ENCODE assay signal across 8 cellular contexts in the genomic region with DNA sequence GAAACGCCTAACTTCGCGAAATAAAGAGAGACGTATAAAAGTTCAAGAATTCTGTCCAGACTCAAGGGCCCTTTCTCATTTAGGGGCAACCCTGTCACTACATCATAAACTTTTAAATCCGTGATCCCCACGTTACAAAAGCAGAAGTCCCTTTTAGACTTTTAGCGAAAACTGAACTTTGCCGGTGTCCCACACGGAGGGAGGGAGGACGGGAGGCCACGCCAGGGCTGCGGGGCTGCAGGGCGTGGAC. TPM values are rescaled to one million over a fixed set of nuclear protein-coding genes. Genes with fewer than 3 reads are reported as not detected.
DNase-seq lines count a peak whose midpoint lies in the region; ATAC-seq, FAIRE-seq and TF ChIP-seq lines count a peak whose summit lies in the region.

No MANE protein-coding gene starts in this region.

- POLR2A ChIA-PET in CD8-positive, alpha-beta memory T cell (lab: Charles Lee): interaction anchor here (1.1 kb wide), 1 partner anchor 59 kb away, joined by 3 read pairs; no protein-coding TSS in a partner anchor
- POLR2A ChIA-PET in HepG2 (lab: Yijun Ruan, JAX): no interaction called here

- H3K79me2 ChIP-seq in HepG2 (ENCODE audit: insufficient read depth, low read length): no peaks in the 10 kb centered on the region

- CTCF ChIA-PET in CD8-positive, alpha-beta memory T cell (lab: Charles Lee): interaction anchor here (0.7 to 8.6 kb wide), 9 partner anchors 10 to 1167 kb away, joined by 3 to 79 read pairs (median 5); no protein-coding TSS in a partner anchor
- CTCF ChIA-PET in HepG2 (lab: Yijun Ruan, JAX; ENCODE audit: low intra/inter-chr PET ratio, low total read pairs): interaction anchor here (2.1 kb wide), 1 partner anchor 59 kb away, joined by 11 read pairs; no protein-coding TSS in a partner anchor

- peak in 2 of 5 donors; percentile 9 to 14 for DNase-seq in CD8-positive, alpha-beta memory T cell
- DNase-seq in HepG2 (ENCODE audit: low spot score) (no peak), upper lobe of right lung (no peak), UCSD-AML1 (lab: John Stamatoyannopoulos, UW; ENCODE audit: unreplicated experiment) (no peak), HCEC 1CT (no peak)
- DNase-seq in activated effector memory CD4-positive, alpha-beta T cell treated with anti-CD3 and anti-CD28 coated beads, Interleukin-2, amount 50 U/mL, for 16 hours: no peak

- H3K27me3 ChIP-seq in CD8-positive, alpha-beta memory T cell (ENCODE audit: insufficient read depth, low read length, poor library complexity, severe bottlenecking): no peaks in the 10 kb centered on the region
- no peaks in the 10 kb centered on the region for H3K27me3 ChIP-seq in HepG2 (ENCODE audit: control insufficient read depth in 1 of 2, insufficient read depth in 2 of 2, low read length in 2 of 2)
- H3K27me3 ChIP-seq in upper lobe of right lung: peaks cover 10% of the 10 kb centered on the region

- peaks cover 0 to 24% (median 0%) of the 10 kb centered on the region in 3 donors for H3K36me3 Mint-ChIP-seq in CD8-positive, alpha-beta memory T cell
- no peaks in the 10 kb centered on the region for H3K36me3 Mint-ChIP-seq in activated T-helper 17 cell treated with anti-CD3 and anti-CD28 coated beads, Interleukin-2, amount 50 U/mL, for 72 hours (ENCODE audit: low read depth)

- TF ChIP-seq EP300 in HepG2 (IDR thresholded peaks at IDR 0.05; ENCODE audit: low read depth in 2 of 2, low read length in 2 of 2): no peak
- no peak for TF ChIP-seq EP300 in HepG2 (CRISPR knock-in tag; IDR thresholded peaks at IDR 0.05; ENCODE audit: borderline replicate concordance)

- TF ChIP-seq CTCF in HepG2 (CRISPR knock-in tag; IDR thresholded peaks at IDR 0.05) (no peak), upper lobe of right lung (IDR thresholded peaks at IDR 0.05) (no peak)

- H3K27ac Mint-ChIP-seq in CD8-positive, alpha-beta memory T cell: peak overlapping the region in 7 of 8 donors; percentile 9 to 97 (median 82)
- H3K27ac Mint-ChIP-seq in activated T-helper 17 cell treated with anti-CD3 and anti-CD28 coated beads, Interleukin-2, amount 50 U/mL, for 72 hours: peak overlapping the region; percentile 58

- ATAC-seq in HG02884 (IDR thresholded peaks at IDR 0.05; ENCODE audit: unreplicated experiment): peak; percentile 15
- ATAC-seq in activated T-helper 17 cell treated with anti-CD3 and anti-CD28 coated beads, Interleukin-2, amount 50 U/mL, for 72 hours (replicated peaks): no peak
- ATAC-seq in HepG2: no peak
- no peak for ATAC-seq in upper lobe of right lung

- peak overlapping the region; percentile 80 to 98 (median 91) for H3K4me3 Mint-ChIP-seq in CD8-positive, alpha-beta memory T cell
- peak overlapping the region; percentile 83 for H3K4me3 Mint-ChIP-seq in activated T-helper 17 cell treated with anti-CD3 and anti-CD28 coated beads, Interleukin-2, amount 50 U/mL, for 72 hours

- in situ Hi-C loops in HepG2 (cut with HindIII; ENCODE audit: extremely low pct_ligation_motif_present, low pct_unique_long_range_greater_than_20kb): loop anchor here (5.0 kb wide), 1 partner anchor 62 kb away; no protein-coding TSS in a partner anchor

- H3K27ac ChIP-seq in CD8-positive, alpha-beta memory T cell (ENCODE audit: low read depth, low read length): peak overlapping the region; percentile 65
- H3K27ac ChIP-seq in HepG2 (ENCODE audit: extremely low read length, insufficient read depth, low read length) (no peak overlapping the region), upper lobe of right lung (peak overlapping the region; percentile 85)

- H3K27me3 Mint-ChIP-seq in CD8-positive, alpha-beta memory T cell: no peaks in the 10 kb centered on the region
- peaks cover 25% of the 10 kb centered on the region for H3K27me3 Mint-ChIP-seq in activated T-helper 17 cell treated with anti-CD3 and anti-CD28 coated beads, Interleukin-2, amount 50 U/mL, for 72 hours

- H3K4me1 Mint-ChIP-seq in CD8-positive, alpha-beta memory T cell: peaks cover 47 to 60% (median 58%) of the 10 kb centered on the region in 3 donors
- H3K4me1 Mint-ChIP-seq in activated T-helper 17 cell treated with anti-CD3 and anti-CD28 coated beads, Interleukin-2, amount 50 U/mL, for 72 hours: peaks cover 18% of the 10 kb centered on the region

- peak overlapping the region; percentile 97 for H3K4me2 ChIP-seq in HepG2 (ENCODE audit: low read depth, low read length)

- no peaks in the 10 kb centered on the region for H3K9me3 Mint-ChIP-seq in CD8-positive, alpha-beta memory T cell
- H3K9me3 Mint-ChIP-seq in activated T-helper 17 cell treated with anti-CD3 and anti-CD28 coated beads, Interleukin-2, amount 50 U/mL, for 72 hours: no peaks in the 10 kb centered on the region

- 0% methylated on average over 6 of the region's 13 CpGs for WGBS in HepG2 (ENCODE audit: low lambda C conversion rate)

- no peak for TF ChIP-seq RAD21 in HepG2 (CRISPR knock-in tag; IDR thresholded peaks at IDR 0.05)

- no TSS peak for BruUV-seq in HepG2 (replicated peaks; lab: Mats Ljungman, UMichigan)

- peaks cover 14% of the 10 kb centered on the region for H3K4me1 ChIP-seq in CD8-positive, alpha-beta memory T cell (ENCODE audit: insufficient read depth, low read length)
- H3K4me1 ChIP-seq in HepG2 (ENCODE audit: insufficient read depth, low read length) (peaks cover 27% of the 10 kb centered on the region), upper lobe of right lung (peaks cover 12% of the 10 kb centered on the region)

- no peaks in the 10 kb centered on the region for H3K36me3 ChIP-seq in CD8-positive, alpha-beta memory T cell (ENCODE audit: insufficient read depth, low read length)
- H3K36me3 ChIP-seq in HepG2 (replicated peaks in 1 of 2; ENCODE audit: control insufficient read depth in 1 of 2, insufficient read depth in 2 of 2, low read length in 2 of 2) (no peaks in the 10 kb centered on the region), upper lobe of right lung (no peaks in the 10 kb centered on the region)

- intact Hi-C loops in HepG2 (cut with micrococcal nuclease; ENCODE audit: unreplicated experiment): loop anchor here (5.0 kb wide), 1 partner anchor 37 kb away; no protein-coding TSS in a partner anchor
- intact Hi-C loops in upper lobe of right lung (cut with DNase I): no loop called here

- no peak for TF ChIP-seq POLR2A in HepG2 (IDR thresholded peaks at IDR 0.05; ENCODE audit: insufficient read depth in 1 of 2, low read depth in 2 of 2, low read length in 2 of 2)

- peak overlapping the region; percentile 73 for H3K4me3 ChIP-seq in CD8-positive, alpha-beta memory T cell (ENCODE audit: low read length)
- H3K4me3 ChIP-seq in HepG2 (replicated peaks in 1 of 3; ENCODE audit: insufficient read depth in 1 of 3, low read depth in 2 of 3, low read length in 3 of 3) (peak overlapping the region; percentile 84 to 86 (median 86)), upper lobe of right lung (peak overlapping the region; percentile 59)

- H3K9me3 ChIP-seq in CD8-positive, alpha-beta memory T cell (ENCODE audit: low read length): no peaks in the 10 kb centered on the region
- no peaks in the 10 kb centered on the region for H3K9me3 ChIP-seq in HepG2 (ENCODE audit: low read length)
- no peaks in the 10 kb centered on the region for H3K9me3 ChIP-seq in upper lobe of right lung

- H2AFZ ChIP-seq in HepG2 (ENCODE audit: low read length): no peak overlapping the region

- H4K20me1 ChIP-seq in HepG2 (ENCODE audit: insufficient read depth, low read length): no peaks in the 10 kb centered on the region

- H3K9ac ChIP-seq in HepG2 (ENCODE audit: insufficient read depth, low read depth, low read length): peak overlapping the region; percentile 48; the same call in 1 of the 2 replicates

- FAIRE-seq in HepG2 (lab: Jason Lieb, UNC): no peak

TF ChIP-seq in HepG2, 621 proteins besides CTCF, POLR2A, EP300 and RAD21 (continues in another document):
- no peak for TF ChIP-seq SIX4 (CRISPR knock-in tag; IDR thresholded peaks at IDR 0.05)
- TF ChIP-seq, protein P1, sequence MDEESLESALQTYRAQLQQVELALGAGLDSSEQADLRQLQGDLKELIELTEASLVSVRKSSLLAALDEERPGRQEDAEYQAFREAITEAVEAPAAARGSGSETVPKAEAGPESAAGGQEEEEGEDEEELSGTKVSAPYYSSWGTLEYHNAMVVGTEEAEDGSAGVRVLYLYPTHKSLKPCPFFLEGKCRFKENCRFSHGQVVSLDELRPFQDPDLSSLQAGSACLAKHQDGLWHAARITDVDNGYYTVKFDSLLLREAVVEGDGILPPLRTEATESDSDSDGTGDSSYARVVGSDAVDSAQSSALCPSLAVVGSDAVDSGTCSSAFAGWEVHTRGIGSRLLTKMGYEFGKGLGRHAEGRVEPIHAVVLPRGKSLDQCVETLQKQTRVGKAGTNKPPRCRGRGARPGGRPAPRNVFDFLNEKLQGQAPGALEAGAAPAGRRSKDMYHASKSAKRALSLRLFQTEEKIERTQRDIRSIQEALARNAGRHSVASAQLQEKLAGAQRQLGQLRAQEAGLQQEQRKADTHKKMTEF (CRISPR knock-in tag; IDR thresholded peaks at IDR 0.05): no peak

RNA-seq across cellular contexts. Expression of a gene that starts 0.5 kb away (rescaled TPM):
- 10 to 100 TPM; 26.6 to 27.4 TPM for total RNA-seq in CD8-positive, alpha-beta memory T cell
- polyA plus RNA-seq in CD8-positive, alpha-beta memory T cell: 46.5 TPM
- 10 to 100 TPM in 1 of 2 donors, 1 to 10 TPM in 1; 9.4 to 33.4 TPM for total RNA-seq in activated T-helper 17 cell treated with anti-CD3 and anti-CD28 coated beads, Interleukin-2, amount 50 U/mL, for 72 hours
- total RNA-seq in HepG2 (2016; rRNA removed; fragmentation: Illumina TruSeq; extraction: Trizol): 4.6 and 8.3 TPM in 2 replicates
- total RNA-seq in HepG2 (2016; cell fraction: cytosol; rRNA removed; fragmentation: Illumina TruSeq; extraction: Trizol; ENCODE audit: low read depth): 0.40 and 0.97 TPM in 2 replicates
- 5.0 and 8.5 TPM in 2 replicates for total RNA-seq in HepG2 (2016; cell fraction: insoluble cytoplasmic fraction; rRNA removed; fragmentation: Illumina TruSeq; extraction: Trizol)
- total RNA-seq in HepG2 (2016; cell fraction: membrane; rRNA removed; fragmentation: Illumina TruSeq; extraction: Trizol): 3.6 and 3.7 TPM in 2 replicates
- 9.1 and 9.6 TPM in 2 replicates for total RNA-seq in HepG2 (2016; cell fraction: nucleus; rRNA removed; fragmentation: Illumina TruSeq; extraction: Trizol)
- 12.3 and 13.6 TPM in 2 replicates for polyA plus RNA-seq in HepG2 (2011; rRNA removed)
- polyA plus RNA-seq in HepG2 (2011; cell fraction: cytosol; rRNA removed): 10.7 and 16.3 TPM in 2 replicates
- polyA plus RNA-seq in HepG2 (2011; cell fraction: nucleus; rRNA removed): 2.4 and 3.8 TPM in 2 replicates
- polyA plus RNA-seq in HepG2 (2012): 5.7 and 5.9 TPM in 2 replicates
- 0.66 and 0.90 TPM in 2 replicates for polyA plus RNA-seq in HepG2 (2016; cell fraction: cytosol; fragmentation: Illumina TruSeq; extraction: Trizol; ENCODE audit: low read depth)
- 5.5 and 5.8 TPM in 2 replicates for polyA plus RNA-seq in HepG2 (2016; cell fraction: insoluble cytoplasmic fraction; fragmentation: Illumina TruSeq; extraction: Trizol; ENCODE audit: low read depth)
- 1.6 and 2.1 TPM in 2 replicates for polyA plus RNA-seq in HepG2 (2016; cell fraction: membrane; fragmentation: Illumina TruSeq; extraction: Trizol; ENCODE audit: low read depth)
- polyA plus RNA-seq in HepG2 (2016; cell fraction: nucleus; fragmentation: Illumina TruSeq; extraction: Trizol; ENCODE audit: insufficient read depth, low read depth): 10.9 and 12.9 TPM in 2 replicates
- 1.3 and 28.5 TPM in 2 replicates for polyA minus RNA-seq in HepG2 (2011; rRNA and poly(A)+ RNA removed; ENCODE audit: low replicate concordance)
- polyA minus RNA-seq in HepG2 (2011; cell fraction: cytosol; rRNA and poly(A)+ RNA removed): 8.1 and 10.8 TPM in 2 replicates
- polyA minus RNA-seq in HepG2 (2011; cell fraction: nucleus; rRNA and poly(A)+ RNA removed): 4.8 and 6.0 TPM in 2 replicates
- total RNA-seq in upper lobe of right lung: 38.6 TPM
